ENCODE assay signal across 12 cellular contexts in genomic region chr10:3046210-3046779, GRCh38. TPM values are rescaled to one million over a fixed set of nuclear protein-coding genes. Genes with fewer than 3 reads are reported as not detected.
A peak's percentile ranks its signal among the peaks of the same experiment; 100 is the strongest.
DNase-seq lines count a peak whose midpoint lies in the region; ATAC-seq and TF ChIP-seq lines count a peak whose summit lies in the region.
"Had no signal": no experiment of that assay in that cellular context is flagged by ENCODE, and none has a peak within 500 bp of the region (broad histone marks: within the 10 kb centered on the region; RNA-seq: fewer than 3 reads in every experiment).

No MANE protein-coding gene starts in this region.

- no peaks in the 10 kb centered on the region for H3K27me3 ChIP-seq in ACC112 (ENCODE audit: insufficient read depth, low read length)
- H3K27me3 ChIP-seq in IMR-90 (ENCODE audit: control insufficient read depth, insufficient read depth, low read length): no peaks in the 10 kb centered on the region
- H3K27me3 ChIP-seq in esophagus (ENCODE audit: control insufficient read depth in 1 of 2, insufficient read depth in 2 of 2, low read length in 2 of 2): no peaks in the 10 kb centered on the region
- H3K27me3 ChIP-seq: pancreas, suprapubic skin had no signal

- BruUV-seq in IMR-90 (replicated peaks; lab: Mats Ljungman, UMichigan): no TSS peak

- H3K4me1 ChIP-seq in ACC112 (ENCODE audit: control insufficient read depth, insufficient read depth, low read length, unreplicated experiment) (peaks cover 45% of the 10 kb centered on the region), IMR-90 (ENCODE audit: control insufficient read depth, insufficient read depth, low read length) (peaks cover 31% of the 10 kb centered on the region), esophagus (ENCODE audit: control insufficient read depth in 2 of 2, insufficient read depth in 2 of 2, low read length in 1 of 2) (peaks cover 0 to 5% of the 10 kb centered on the region in 2 donors)
- H3K4me1 ChIP-seq: pancreas, suprapubic skin had no signal

- H2BK5ac ChIP-seq in IMR-90 (ENCODE audit: low read depth, low read length, poor library complexity, severe bottlenecking): peak overlapping the region; percentile 97

- no peaks in the 10 kb centered on the region for H4K20me1 ChIP-seq in IMR-90 (ENCODE audit: insufficient read depth, low read length)
- H4K20me1 ChIP-seq: BLaER1 treated with 17β-estradiol and CSF1 and Interleukin-3, amounts not matched to agents 10 nM and 100 nM had no signal

- H3K14ac ChIP-seq in IMR-90 (replicated peaks; ENCODE audit: low read depth, low read length): peak overlapping the region; percentile 94

- no peak for ATAC-seq in IMR-90 (ENCODE audit: low read depth)
- ATAC-seq in GM18873 (IDR thresholded peaks at IDR 0.05; ENCODE audit: low FRiP score, unreplicated experiment): no peak
- ATAC-seq in HG03457 (IDR thresholded peaks at IDR 0.05; ENCODE audit: unreplicated experiment): no peak
- ATAC-seq in HG02623 (IDR thresholded peaks at IDR 0.05; ENCODE audit: unreplicated experiment): no peak

- peak overlapping the region; percentile 95 to 98 for H4K8ac ChIP-seq in IMR-90 (ENCODE audit: low read depth in 2 of 2, low read length in 2 of 2)

- H2AK9ac ChIP-seq in IMR-90 (replicated peaks; ENCODE audit: low read depth, low read length, poor library complexity): peak overlapping the region; percentile 99

- peaks cover 22% of the 10 kb centered on the region for H3K9me1 ChIP-seq in IMR-90 (ENCODE audit: insufficient read depth, low read length)

- intact Hi-C loops in IMR-90 (cut with micrococcal nuclease): no loop called here

- no peaks in the 10 kb centered on the region for H3K9me3 Mint-ChIP-seq in nephron

- H3K4me3 Mint-ChIP-seq in nephron: peak overlapping the region in 2 of 3 experiments; percentile 25 to 32

- peak overlapping the region; percentile 99 for H4K91ac ChIP-seq in IMR-90 (ENCODE audit: insufficient read depth, low read depth, low read length)

- H4K5ac ChIP-seq in IMR-90 (ENCODE audit: low read depth, low read length): peak overlapping the region; percentile 98

- H2AK5ac ChIP-seq in IMR-90 (ENCODE audit: low read depth, low read length): peak overlapping the region; percentile 100

- H3K36me3 Mint-ChIP-seq in nephron (ENCODE audit: low read depth): peaks cover 4% of the 10 kb centered on the region

- peak overlapping the region; percentile 83 for H3K9ac ChIP-seq in IMR-90 (ENCODE audit: low read depth, low read length)
- H3K9ac ChIP-seq: BLaER1 treated with 17β-estradiol and CSF1 and Interleukin-3, amounts not matched to agents 10 nM and 100 nM had no signal

- 76% methylated on average over 4 of the region's 6 CpGs; no CpG with 5 or more reads in 1 of the 2 experiments for WGBS in IMR-90 (ENCODE audit: extremely low coverage in 2 of 2, insufficient read length in 1 of 2), 2 experiments
- 58 to 71% methylated on average over 6 of the region's 6 CpGs for WGBS in esophagus, 2 donors

- in situ Hi-C loops in IMR-90 (cut with MboI; ENCODE audit: low sequenced_read_pairs): loop anchor here (10.0 kb wide), 1 partner anchor 1931 kb away; no protein-coding TSS in a partner anchor

- H3K4me3 ChIP-seq in ACC112 (ENCODE audit: low read depth, low read length) (peak overlapping the region; percentile 61; the same call in 1 of the 2 replicates), IMR-90 (ENCODE audit: insufficient read depth, low read depth, low read length) (no peak overlapping the region), esophagus (ENCODE audit: low read depth in 1 of 2, low read length in 2 of 2) (no peak overlapping the region)
- H3K4me3 ChIP-seq: BLaER1 treated with 17β-estradiol and CSF1 and Interleukin-3, amounts not matched to agents 10 nM and 100 nM; pancreas; suprapubic skin had no signal

- dilution Hi-C loops in IMR-90 (cut with HindIII; ENCODE audit: low sequenced_read_pairs, unreplicated experiment): loop anchor here (25.0 kb wide), 1 partner anchor 109 kb away; no protein-coding TSS in a partner anchor

- H2BK120ac ChIP-seq in IMR-90 (ENCODE audit: low read depth, low read length): peak overlapping the region; percentile 99

- peak overlapping the region; percentile 99 for H3K18ac ChIP-seq in IMR-90 (ENCODE audit: low read depth, low read length)

- H2AFZ ChIP-seq in ACC112 (ENCODE audit: low read length, unreplicated experiment) (no peak overlapping the region), IMR-90 (replicated peaks; ENCODE audit: low read length, poor library complexity) (peak overlapping the region; percentile 91)

- H3K27ac Mint-ChIP-seq in nephron: peak overlapping the region in 2 of 3 experiments; percentile 49 to 86

- no peak for TF ChIP-seq POLR2A in IMR-90 (IDR thresholded peaks at IDR 0.05; ENCODE audit: low read depth, low read length)

- H3K36me3 ChIP-seq in ACC112 (ENCODE audit: insufficient read depth, low read length) (no peaks in the 10 kb centered on the region), IMR-90 (ENCODE audit: control insufficient read depth, insufficient read depth, low read length) (no peaks in the 10 kb centered on the region), esophagus (ENCODE audit: control insufficient read depth in 2 of 2, insufficient read depth in 2 of 2, low read length in 1 of 2) (no peaks in the 10 kb centered on the region)
- H3K36me3 ChIP-seq: BLaER1 treated with 17β-estradiol and CSF1 and Interleukin-3, amounts not matched to agents 10 nM and 100 nM; pancreas; suprapubic skin had no signal

- peak overlapping the region; percentile 99 for H2BK20ac ChIP-seq in IMR-90 (ENCODE audit: low read depth, low read length)

- H3K27me3 Mint-ChIP-seq in nephron (ENCODE audit: low read depth): no peaks in the 10 kb centered on the region

- peak overlapping the region; percentile 100 for H3K4ac ChIP-seq in IMR-90 (ENCODE audit: low read depth, low read length)

- no peak for DNase-seq in IMR-90
- no peak for DNase-seq in DMS 273 (lab: John Stamatoyannopoulos, UW; ENCODE audit: unreplicated experiment)
- DNase-seq: NCI-H2107 had no signal

- peak overlapping the region; percentile 71 for H3K4me2 ChIP-seq in IMR-90 (ENCODE audit: low read depth, low read length)

- no peaks in the 10 kb centered on the region for H3K79me2 ChIP-seq in ACC112 (ENCODE audit: control insufficient read depth, insufficient read depth, low read length, unreplicated experiment)

- H3K23ac ChIP-seq in IMR-90 (ENCODE audit: low read depth, low read length): peak overlapping the region; percentile 98

- peak overlapping the region; percentile 93 for H3K56ac ChIP-seq in IMR-90 (ENCODE audit: extremely low read depth, insufficient read depth, low read length)

- H3K9me3 ChIP-seq in IMR-90 (ENCODE audit: control insufficient read depth, insufficient read depth, low read length) (no peaks in the 10 kb centered on the region), esophagus (ENCODE audit: control insufficient read depth in 2 of 2, insufficient read depth in 1 of 2, low read depth in 1 of 2, low read length in 1 of 2) (no peaks in the 10 kb centered on the region)
- H3K9me3 ChIP-seq: pancreas, suprapubic skin had no signal

- POLR2A ChIA-PET in IMR-90 (lab: Charles Lee; ENCODE audit: unreplicated experiment): interaction anchor here (0.8 kb wide), 2 partner anchors 11 to 25 kb away, joined by 3 to 14 read pairs; no protein-coding TSS in a partner anchor

- H3K4me1 Mint-ChIP-seq in nephron: peaks cover 39% of the 10 kb centered on the region

- H3K27ac ChIP-seq in ACC112 (ENCODE audit: low read depth, low read length) (peak overlapping the region; percentile 98), IMR-90 (ENCODE audit: insufficient read depth, low read length) (peak overlapping the region; percentile 98), esophagus (ENCODE audit: low read depth in 2 of 2, low read length in 1 of 2) (peak overlapping the region; percentile 46 to 72)
- H3K27ac ChIP-seq: BLaER1 treated with 17β-estradiol and CSF1 and Interleukin-3, amounts not matched to agents 10 nM and 100 nM; pancreas; suprapubic skin had no signal

- peaks cover 0 to 14% of the 10 kb centered on the region in 2 experiments; a peak in 3 of 4 replicates for H3K79me1 ChIP-seq in IMR-90 (ENCODE audit: low read depth in 1 of 2, low read length in 2 of 2)

- CTCF ChIA-PET in IMR-90 (lab: Yijun Ruan, JAX): interaction anchor here (0.8 to 3.9 kb wide), 7 partner anchors 24 to 118 kb away, joined by 3 to 38 read pairs (median 4); no protein-coding TSS in a partner anchor

- no peak for TF ChIP-seq CTCF in IMR-90 (conservative IDR thresholded peaks at IDR 0.05; ENCODE audit: low read depth, low read length)
- no peak for TF ChIP-seq CTCF in nephron (IDR thresholded peaks at IDR 0.05; ENCODE audit: unreplicated experiment in 3 of 3)

- no peak for TF ChIP-seq RAD21 in IMR-90 (IDR thresholded peaks at IDR 0.05; ENCODE audit: low read length)

- H2BK15ac ChIP-seq in IMR-90 (ENCODE audit: low read depth, low read length): peak overlapping the region; percentile 99

TF ChIP-seq in IMR-90, 13 proteins besides CTCF, POLR2A, EP300 and RAD21 (continues in another document):
- TF ChIP-seq MAZ (IDR thresholded peaks at IDR 0.05; ENCODE audit: borderline replicate concordance, low read depth, low read length) (no peak), MXI1 (IDR thresholded peaks at IDR 0.05; ENCODE audit: borderline replicate concordance, low read depth, low read length) (no peak), CHD1 (IDR thresholded peaks at IDR 0.05; ENCODE audit: low read depth, low read length) (no peak), MAFK (IDR thresholded peaks at IDR 0.05; ENCODE audit: low read depth, low read length) (no peak), USF2 (IDR thresholded peaks at IDR 0.05; ENCODE audit: low read depth, low read length) (no peak), NFE2L2 (IDR thresholded peaks at IDR 0.05; ENCODE audit: low read depth, low read length) (no peak), BHLHE40 (IDR thresholded peaks at IDR 0.05; ENCODE audit: low read depth, low read length) (no peak)

RNA-seq across cellular contexts. Expression of gene PFKP, which starts 21.1 kb away (rescaled TPM):
- 281 and 294 TPM in 2 replicates for total RNA-seq in IMR-90 (2012; rRNA removed)
- polyA plus RNA-seq in IMR-90 (2012; rRNA removed) (223 and 249 TPM in 2 replicates), esophagus (10 to 100 TPM; 43.9 to 66.9 TPM)
- 173 and 244 TPM in 2 replicates for polyA plus RNA-seq in IMR-90 (2012; cell fraction: cytosol; rRNA removed)
- 276 and 335 TPM in 2 replicates for polyA plus RNA-seq in IMR-90 (2012; cell fraction: nucleus; rRNA removed; ENCODE audit: low replicate concordance)
